ENCODE assay signal across 24 cellular contexts in the genomic region with DNA sequence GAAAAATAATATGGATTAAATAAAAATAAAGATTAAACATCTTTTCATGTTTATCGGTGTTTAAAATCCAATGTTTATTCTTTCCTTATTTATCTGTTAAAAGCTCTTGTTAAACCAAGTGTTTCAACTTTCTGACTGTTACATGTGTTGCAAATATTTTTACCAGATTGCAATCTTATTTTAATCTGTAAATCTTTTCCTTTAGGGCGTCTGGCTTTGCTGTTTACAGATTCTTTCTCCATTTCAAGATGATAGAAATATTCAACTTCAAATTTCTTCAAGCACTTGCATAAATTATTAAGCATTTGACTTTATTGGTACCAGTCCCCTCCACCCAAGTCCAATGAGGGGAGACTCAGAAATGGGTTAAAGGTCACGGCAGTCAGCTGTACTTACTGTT.
"Had no signal": no experiment of that assay in that cellular context is flagged by ENCODE, and none has a peak within 500 bp of the region (broad histone marks: within the 10 kb centered on the region; RNA-seq: fewer than 3 reads in every experiment).

No MANE protein-coding gene starts in this region.

- ATAC-seq: activated CD8-positive, alpha-beta memory T cell treated with anti-CD3 and anti-CD28 coated beads, Interleukin-2, amount 10 ng/mL, durations not matched to agents 7 days and 5 days; activated naive CD4-positive, alpha-beta T cell treated with anti-CD3 and anti-CD28 coated beads, Interleukin-2, amount 50 U/mL, for 72 hours; activated naive CD8-positive, alpha-beta T cell treated with anti-CD3 and anti-CD28 coated beads, Interleukin-2, amount 50 U/mL, for 24 hours; T-helper 17 cell had no signal

- DNase-seq: activated B cell treated with CpG ODN at 0.5 μM for 24 hours; activated CD4-positive, alpha-beta T cell treated with anti-CD3 and anti-CD28 coated beads for 1 hour; activated CD4-positive, alpha-beta T cell treated with anti-CD3 and anti-CD28 coated beads, Interleukin-2, amount 10 ng/mL, durations not matched to agents 24 days and 14 days; activated CD4-positive, alpha-beta T cell treated with anti-CD3 and anti-CD28 coated beads, Interleukin-2, amount 50 U/mL, for 48 hours; activated CD8-positive, alpha-beta memory T cell treated with anti-CD3 and anti-CD28 coated beads, Interleukin-2, amount 10 ng/mL, durations not matched to agents 7 days and 5 days; activated effector memory CD4-positive, alpha-beta T cell treated with Interleukin-2 at 50 U/mL for 16 hours; activated naive CD4-positive, alpha-beta T cell treated with Interleukin-2 at 50 U/mL for 16 hours; activated naive CD8-positive, alpha-beta T cell treated with anti-CD3 and anti-CD28 coated beads, Interleukin-2, amount 50 U/mL, for 24 hours; activated T-cell treated with anti-CD3 and anti-CD28 coated beads, Interleukin-2, amount 50 U/mL, for 24 hours; amygdala; NCI-H1092 treated with DMSO at 0.1 percent for 48 hours; NCI-H1417 treated with DMSO at 0.1 percent for 48 hours; NCI-H1694; NCI-H2029; NCI-H345; NCI-H510A; NCI-H69; NK-92 treated with Interleukin-12 subunit alpha and Interleukin-12 subunit beta, amount 100 ng/mL, for 24 hours; SHP77 treated with DMSO at 0.1 percent for 48 hours; T-helper 17 cell; T-helper 9 cell had no signal

- FAIRE-seq: astrocyte, TTC549 had no signal
